ENCODE assay signal across 20 cellular contexts in the genomic region with DNA sequence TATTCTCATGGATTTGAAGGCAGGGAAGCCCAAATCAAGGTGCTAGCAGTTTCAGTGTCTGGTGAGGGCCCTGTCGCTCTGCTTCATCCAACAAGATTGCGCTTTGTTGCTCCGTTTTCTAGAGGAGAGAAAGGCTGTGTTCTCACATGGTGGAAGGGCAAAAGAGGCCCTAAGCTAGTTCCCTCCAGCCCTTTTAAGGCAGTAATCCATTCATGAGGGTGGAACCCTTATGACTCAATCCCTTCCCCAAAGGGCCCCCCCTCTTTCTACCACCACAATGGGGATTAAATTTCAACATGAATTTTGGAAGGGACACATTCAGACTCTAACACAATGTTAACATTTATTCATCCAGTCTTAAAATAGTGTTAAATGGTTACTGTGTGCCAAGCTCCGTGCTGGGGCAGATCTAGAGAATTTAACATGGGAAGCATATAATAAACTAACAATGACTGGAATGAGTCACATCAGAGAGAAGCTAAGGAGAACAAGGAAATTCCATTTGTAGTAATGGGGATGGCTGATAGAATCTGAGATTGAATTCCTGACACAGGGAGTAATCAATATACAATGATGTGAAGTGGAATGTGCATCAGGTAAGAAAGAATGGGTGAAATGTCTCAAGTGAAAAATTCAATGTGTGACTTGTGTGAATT.
DNase-seq lines count a peak whose midpoint lies in the region; ATAC-seq, FAIRE-seq and TF ChIP-seq lines count a peak whose summit lies in the region.
"Had no signal": no experiment of that assay in that cellular context is flagged by ENCODE, and none has a peak within 500 bp of the region (broad histone marks: within the 10 kb centered on the region; RNA-seq: fewer than 3 reads in every experiment).

No MANE protein-coding gene starts in this region.

- H4K20me1 ChIP-seq in HCT116 (ENCODE audit: insufficient read depth): no peaks in the 10 kb centered on the region

- intact Hi-C loops in HCT116 (cut with micrococcal nuclease): no loop called here
- intact Hi-C loops in esophagus muscularis mucosa (cut with DNase I): no loop called here

- H2AFZ ChIP-seq in HCT116 (ENCODE audit: low read depth, low read length, poor library complexity, severe bottlenecking): peak overlapping the region; percentile 97

- no peaks in the 10 kb centered on the region for H3K27me3 ChIP-seq in HCT116 (ENCODE audit: insufficient read depth, low read length)
- no peaks in the 10 kb centered on the region for H3K27me3 ChIP-seq in esophagus muscularis mucosa
- no peaks in the 10 kb centered on the region for H3K27me3 ChIP-seq in brain microvascular endothelial cell (replicated peaks)
- H3K27me3 ChIP-seq: BE2C, colonic mucosa, right lobe of liver had no signal

- DNase-seq in D721Med (ENCODE audit: insufficient read length, low spot score) (no peak), HCT116 (ENCODE audit: low read depth, low spot score) (peak; percentile 28), RWPE1 (ENCODE audit: low spot score) (peak; percentile 48), esophagus muscularis mucosa (ENCODE audit: extremely low spot score) (peak; percentile 31), NCI-H128 (lab: John Stamatoyannopoulos, UW; ENCODE audit: unreplicated experiment) (no peak), NCI-H2081 (lab: John Stamatoyannopoulos, UW) (no peak), brain microvascular endothelial cell (no peak)
- DNase-seq: activated CD4-positive, alpha-beta memory T cell treated with anti-CD3 and anti-CD28 coated beads, Interleukin-2, amount 10 ng/mL, durations not matched to agents 7 days and 5 days; activated gamma-delta T cell; BE2C; colonic mucosa; endodermal cell; left colon; NCI-H526; posterior cingulate gyrus; right lobe of liver; stimulated activated naive CD8-positive, alpha-beta T cell treated with anti-CD3 and anti-CD28 coated beads, Interleukin-15, Interleukin-2, amounts not matched to agents 100 U/mL and 50 U/mL, for 24 hours; SW 1271 had no signal

- TF ChIP-seq RAD21 in HCT116 (IDR thresholded peaks at IDR 0.05; ENCODE audit: low read depth): no peak

- H3K4me3 ChIP-seq in HCT116 (replicated peaks in 1 of 2; ENCODE audit: low read depth in 1 of 2, low read length in 2 of 2) (peak overlapping the region in 1 of 2 experiments; percentile 17; a peak in 1 of 4 replicates), esophagus muscularis mucosa (no peak overlapping the region), brain microvascular endothelial cell (ENCODE audit: low read depth, low read length) (no peak overlapping the region)
- H3K4me3 ChIP-seq: colonic mucosa, right lobe of liver, thoracic aorta had no signal

- POLR2A ChIA-PET in HCT116 (lab: Charles Lee) (no interaction called here), RWPE1 (lab: Yijun Ruan, JAX; ENCODE audit: low non-redundant PET) (no interaction called here)

- H3K4me1 ChIP-seq in HCT116 (ENCODE audit: control insufficient read depth in 1 of 2, insufficient read depth in 2 of 2, low read length in 2 of 2) (peaks cover 0 to 15% of the 10 kb centered on the region in 2 experiments; a peak in 2 of 4 replicates), esophagus muscularis mucosa (no peaks in the 10 kb centered on the region)
- H3K4me1 ChIP-seq: BE2C, colonic mucosa, right lobe of liver had no signal

- peak overlapping the region; percentile 44 for H3K4me2 ChIP-seq in HCT116 (ENCODE audit: low read length)

- H3K9me2 ChIP-seq in HCT116 (ENCODE audit: insufficient read depth): no peaks in the 10 kb centered on the region; the same call in 1 of the 2 replicates

- in situ Hi-C loops in brain microvascular endothelial cell (cut with HindIII; ENCODE audit: low pct_ligation_motif_present, low sequenced_read_pairs): no loop called here

- ATAC-seq in HCT116: peak; percentile 80
- ATAC-seq in HG03354 (IDR thresholded peaks at IDR 0.05; ENCODE audit: poor library complexity, severe bottlenecking, unreplicated experiment): no peak
- ATAC-seq: left colon; right lobe of liver; stimulated activated naive CD8-positive, alpha-beta T cell treated with anti-CD3 and anti-CD28 coated beads, Interleukin-15, Interleukin-2, amounts not matched to agents 100 U/mL and 50 U/mL, for 24 hours had no signal

- TF ChIP-seq CTCF in D721Med (IDR thresholded peaks at IDR 0.05; ENCODE audit: insufficient read depth, missing control alignments): no peak
- no peak for TF ChIP-seq CTCF in HCT116 (IDR thresholded peaks at IDR 0.05 in 2 of 3, conservative IDR thresholded peaks at IDR 0.05 in 1 of 3; ENCODE audit: borderline replicate concordance in 1 of 3, insufficient read depth in 1 of 3, low read depth in 2 of 3, low read length in 2 of 3)
- no peak for TF ChIP-seq CTCF in RWPE1 (conservative IDR thresholded peaks at IDR 0.05; ENCODE audit: low read depth)
- no peak for TF ChIP-seq CTCF in esophagus muscularis mucosa (IDR thresholded peaks at IDR 0.05)
- TF ChIP-seq CTCF in brain microvascular endothelial cell (IDR thresholded peaks at IDR 0.05; ENCODE audit: low read depth, low read length, missing control alignments): no peak

- H3K9ac ChIP-seq in HCT116 (ENCODE audit: low read length): no peak overlapping the region

- H3K9me3 ChIP-seq in HCT116 (ENCODE audit: control insufficient read depth in 1 of 2, insufficient read depth in 1 of 2, low read depth in 1 of 2, low read length in 2 of 2): no peaks in the 10 kb centered on the region
- no peaks in the 10 kb centered on the region for H3K9me3 ChIP-seq in esophagus muscularis mucosa
- H3K9me3 ChIP-seq: BE2C, colonic mucosa, right lobe of liver, thoracic aorta had no signal

- CTCF ChIA-PET in HCT116 (lab: Charles Lee): no interaction called here
- CTCF ChIA-PET in RWPE1 (lab: Yijun Ruan, JAX): interaction anchor here (0.6 kb wide), 1 partner anchor 98 kb away, joined by 3 read pairs; no protein-coding TSS in a partner anchor

- no peaks in the 10 kb centered on the region for H3K79me2 ChIP-seq in HCT116 (ENCODE audit: insufficient read depth, low read length)

- no peak for TF ChIP-seq EP300 in esophagus muscularis mucosa (IDR thresholded peaks at IDR 0.05)

- FAIRE-seq in D721Med (lab: Jason Lieb, UNC): peak; percentile 68

- H3K27ac ChIP-seq in HCT116 (ENCODE audit: low read depth, low read length): no peak overlapping the region
- no peak overlapping the region for H3K27ac ChIP-seq in RWPE1
- no peak overlapping the region for H3K27ac ChIP-seq in esophagus muscularis mucosa (replicated peaks in 1 of 4)
- no peak overlapping the region for H3K27ac ChIP-seq in brain microvascular endothelial cell
- H3K27ac ChIP-seq: colonic mucosa, right lobe of liver, thoracic aorta had no signal

- TF ChIP-seq POLR2A in HCT116 (IDR thresholded peaks at IDR 0.05; ENCODE audit: borderline replicate concordance, extremely low read depth, insufficient read depth, insufficient read length) (no peak), esophagus muscularis mucosa (IDR thresholded peaks at IDR 0.05; ENCODE audit: low read depth) (no peak)

- RAD21 ChIA-PET in HCT116 (lab: Charles Lee; ENCODE audit: low non-redundant PET in 1 of 2, low total read pairs in 2 of 2, uncharacterized antibody in 2 of 2, unreplicated experiment in 2 of 2): no interaction called here

- BruUV-seq in HCT116 (replicated peaks; lab: Mats Ljungman, UMichigan): no TSS peak

- 88% methylated on average over 4 of the region's 4 CpGs for whole genome bisulfite sequencing in esophagus muscularis mucosa

- no peaks in the 10 kb centered on the region for H3K36me3 ChIP-seq in HCT116 (ENCODE audit: control insufficient read depth in 1 of 2, insufficient read depth in 2 of 2, low read length in 2 of 2)
- no peaks in the 10 kb centered on the region for H3K36me3 ChIP-seq in esophagus muscularis mucosa
- no peaks in the 10 kb centered on the region for H3K36me3 ChIP-seq in brain microvascular endothelial cell (replicated peaks)
- H3K36me3 ChIP-seq: BE2C, colonic mucosa, right lobe of liver, thoracic aorta had no signal

TF ChIP-seq in HCT116, 20 proteins besides CTCF, POLR2A, EP300 and RAD21 (continues in another document):
- TF ChIP-seq JUND (IDR thresholded peaks at IDR 0.05): peak; percentile 57; the same call in 1 of the 2 replicates
- no peak for TF ChIP-seq EGR1 (IDR thresholded peaks at IDR 0.05; ENCODE audit: low read depth)
- TF ChIP-seq, protein P1, sequence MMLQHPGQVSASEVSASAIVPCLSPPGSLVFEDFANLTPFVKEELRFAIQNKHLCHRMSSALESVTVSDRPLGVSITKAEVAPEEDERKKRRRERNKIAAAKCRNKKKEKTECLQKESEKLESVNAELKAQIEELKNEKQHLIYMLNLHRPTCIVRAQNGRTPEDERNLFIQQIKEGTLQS (IDR thresholded peaks at IDR 0.05): no peak
- no peak for TF ChIP-seq ELF1 (IDR thresholded peaks at IDR 0.05; ENCODE audit: borderline replicate concordance, low read depth)
- TF ChIP-seq, protein P2, sequence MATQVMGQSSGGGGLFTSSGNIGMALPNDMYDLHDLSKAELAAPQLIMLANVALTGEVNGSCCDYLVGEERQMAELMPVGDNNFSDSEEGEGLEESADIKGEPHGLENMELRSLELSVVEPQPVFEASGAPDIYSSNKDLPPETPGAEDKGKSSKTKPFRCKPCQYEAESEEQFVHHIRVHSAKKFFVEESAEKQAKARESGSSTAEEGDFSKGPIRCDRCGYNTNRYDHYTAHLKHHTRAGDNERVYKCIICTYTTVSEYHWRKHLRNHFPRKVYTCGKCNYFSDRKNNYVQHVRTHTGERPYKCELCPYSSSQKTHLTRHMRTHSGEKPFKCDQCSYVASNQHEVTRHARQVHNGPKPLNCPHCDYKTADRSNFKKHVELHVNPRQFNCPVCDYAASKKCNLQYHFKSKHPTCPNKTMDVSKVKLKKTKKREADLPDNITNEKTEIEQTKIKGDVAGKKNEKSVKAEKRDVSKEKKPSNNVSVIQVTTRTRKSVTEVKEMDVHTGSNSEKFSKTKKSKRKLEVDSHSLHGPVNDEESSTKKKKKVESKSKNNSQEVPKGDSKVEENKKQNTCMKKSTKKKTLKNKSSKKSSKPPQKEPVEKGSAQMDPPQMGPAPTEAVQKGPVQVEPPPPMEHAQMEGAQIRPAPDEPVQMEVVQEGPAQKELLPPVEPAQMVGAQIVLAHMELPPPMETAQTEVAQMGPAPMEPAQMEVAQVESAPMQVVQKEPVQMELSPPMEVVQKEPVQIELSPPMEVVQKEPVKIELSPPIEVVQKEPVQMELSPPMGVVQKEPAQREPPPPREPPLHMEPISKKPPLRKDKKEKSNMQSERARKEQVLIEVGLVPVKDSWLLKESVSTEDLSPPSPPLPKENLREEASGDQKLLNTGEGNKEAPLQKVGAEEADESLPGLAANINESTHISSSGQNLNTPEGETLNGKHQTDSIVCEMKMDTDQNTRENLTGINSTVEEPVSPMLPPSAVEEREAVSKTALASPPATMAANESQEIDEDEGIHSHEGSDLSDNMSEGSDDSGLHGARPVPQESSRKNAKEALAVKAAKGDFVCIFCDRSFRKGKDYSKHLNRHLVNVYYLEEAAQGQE (IDR thresholded peaks at IDR 0.05; ENCODE audit: low read depth): no peak
- peak; percentile 44; the same call in 1 of the 2 replicates for TF ChIP-seq FOSL1 (IDR thresholded peaks at IDR 0.05; ENCODE audit: low read depth)
- no peak for TF ChIP-seq EZH2 (IDR thresholded peaks at IDR 0.05)
- TF ChIP-seq SP1 (IDR thresholded peaks at IDR 0.05; ENCODE audit: low read depth): no peak; the same call in 1 of the 2 replicates
- TF ChIP-seq EZH2phosphoT487 (IDR thresholded peaks at IDR 0.05; ENCODE audit: borderline replicate concordance): no peak
- no peak for TF ChIP-seq YY1 (IDR thresholded peaks at IDR 0.05; ENCODE audit: extremely low read depth, insufficient replicate concordance, low read depth, low read length)

Comparison
In these comparisons a context has a peak if more than half of its experiments do, and no peak if none do; other contexts are left out.
1. DNase-seq: peak in HCT116 (single experiment), RWPE1 (single experiment) and esophagus muscularis mucosa (single experiment); none in D721Med (single experiment), NCI-H128 (single experiment), NCI-H2081 (0 of 2) and brain microvascular endothelial cell (single experiment).